In the genomic region with DNA sequence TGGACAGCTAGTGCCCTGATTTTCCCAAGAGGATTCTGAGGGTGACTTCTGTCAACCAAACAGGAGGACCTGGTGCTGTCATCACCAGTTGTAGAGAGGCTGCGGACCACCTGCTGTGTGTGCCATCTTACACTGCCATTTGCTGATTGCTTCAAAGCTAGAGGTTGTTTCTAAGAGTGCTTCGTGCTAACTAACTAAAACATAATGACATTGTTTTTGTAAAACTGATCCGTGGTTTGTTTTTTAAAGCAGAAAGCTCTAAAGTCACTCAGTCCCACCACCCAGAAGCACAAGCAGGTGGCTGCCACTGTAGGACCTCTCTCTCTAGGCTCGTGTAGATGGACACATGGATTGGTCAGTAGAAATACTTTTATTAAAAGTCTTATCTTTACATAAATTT, we compare ENCODE assay signal across 18 cellular contexts. TPM values are rescaled to one million over a fixed set of nuclear protein-coding genes. Genes with fewer than 3 reads are reported as not detected.
DNase-seq lines count a peak whose midpoint lies in the region; ATAC-seq lines count a peak whose summit lies in the region.
"Had no signal": no experiment of that assay in that cellular context is flagged by ENCODE, and none has a peak within 500 bp of the region (broad histone marks: within the 10 kb centered on the region; RNA-seq: fewer than 3 reads in every experiment).

No MANE protein-coding gene starts in this region.

- no peak for DNase-seq in CD4-positive, CD25-positive, alpha-beta regulatory T cell
- no peak for DNase-seq in central memory CD8-positive, alpha-beta T cell (ENCODE audit: low spot score in 2 of 2)
- DNase-seq in sciatic nerve (ENCODE audit: low spot score) (peak; percentile 28), NCI-H69 (lab: John Stamatoyannopoulos, UW) (no peak)
- DNase-seq in activated CD4-positive, alpha-beta memory T cell treated with anti-CD3 and anti-CD28 coated beads for 36 hours: no peak
- DNase-seq: CD8-positive, alpha-beta T cell; DND-41; HFFc6; KBM-7; NCI-H1092; NCI-H146; NCI-H2029; NCI-H524 treated with DMSO at 0.1 percent for 48 hours; SJCRH30 had no signal

- no peak overlapping the region for H3K4me3 ChIP-seq in BLaER1
- H3K4me3 ChIP-seq in CD4-positive, CD25-positive, alpha-beta regulatory T cell (ENCODE audit: low read depth, low read length): no peak overlapping the region
- H3K4me3 ChIP-seq: GM12878, SJCRH30 had no signal

- H3K4me3 Mint-ChIP-seq in CD4-positive, CD25-positive, alpha-beta regulatory T cell: peak overlapping the region in 1 of 4 donors; percentile 50
- H3K4me3 Mint-ChIP-seq in central memory CD8-positive, alpha-beta T cell: no peak overlapping the region
- H3K4me3 Mint-ChIP-seq in activated CD4-positive, alpha-beta memory T cell treated with anti-CD3 and anti-CD28 coated beads for 36 hours: no peak overlapping the region
- H3K4me3 Mint-ChIP-seq: HFFc6 had no signal

- no peaks in the 10 kb centered on the region for H3K27me3 ChIP-seq in BLaER1
- H3K27me3 ChIP-seq in CD4-positive, CD25-positive, alpha-beta regulatory T cell (ENCODE audit: control insufficient read depth, insufficient read depth, low read length): no peaks in the 10 kb centered on the region
- H3K27me3 ChIP-seq: SJCRH30 had no signal

- POLR2A ChIA-PET in activated CD4-positive, alpha-beta memory T cell treated with anti-CD3 and anti-CD28 coated beads for 36 hours (lab: Charles Lee): no interaction called here

- intact Hi-C loops in sciatic nerve (cut with DNase I): no loop called here
- intact Hi-C loops in activated CD4-positive, alpha-beta memory T cell treated with anti-CD3 and anti-CD28 coated beads for 36 hours (cut with micrococcal nuclease): no loop called here

- H3K4me1 ChIP-seq in BLaER1: peaks cover 100% of the 10 kb centered on the region
- peaks cover 85% of the 10 kb centered on the region for H3K4me1 ChIP-seq in CD4-positive, CD25-positive, alpha-beta regulatory T cell (ENCODE audit: control insufficient read depth, insufficient read depth, low read length, poor library complexity, severe bottlenecking)

- H3K9ac ChIP-seq in BLaER1: no peak overlapping the region; the same call in 1 of the 2 replicates

- no peak overlapping the region for H3K27ac ChIP-seq in BLaER1
- H3K27ac ChIP-seq in CD4-positive, CD25-positive, alpha-beta regulatory T cell (ENCODE audit: insufficient read depth, low read length, poor library complexity, severe bottlenecking): no peak overlapping the region
- H3K27ac ChIP-seq: SJCRH30 had no signal

- peak overlapping the region; percentile 88 for H3K4me2 ChIP-seq in BLaER1

- peaks cover 37% of the 10 kb centered on the region for H3K36me3 ChIP-seq in BLaER1
- H3K36me3 ChIP-seq in CD4-positive, CD25-positive, alpha-beta regulatory T cell (ENCODE audit: control insufficient read depth, insufficient read depth, low read length): peaks cover 18% of the 10 kb centered on the region
- H3K36me3 ChIP-seq: SJCRH30 had no signal

- peaks cover 18% of the 10 kb centered on the region for H3K36me3 Mint-ChIP-seq in CD4-positive, CD25-positive, alpha-beta regulatory T cell
- peaks cover 17% of the 10 kb centered on the region for H3K36me3 Mint-ChIP-seq in central memory CD8-positive, alpha-beta T cell (ENCODE audit: insufficient read depth)
- peaks cover 25% of the 10 kb centered on the region for H3K36me3 Mint-ChIP-seq in activated CD4-positive, alpha-beta memory T cell treated with anti-CD3 and anti-CD28 coated beads for 36 hours

- CTCF ChIA-PET in activated CD4-positive, alpha-beta memory T cell treated with anti-CD3 and anti-CD28 coated beads for 36 hours (lab: Charles Lee): no interaction called here

- no peaks in the 10 kb centered on the region for H3K27me3 Mint-ChIP-seq in CD4-positive, CD25-positive, alpha-beta regulatory T cell
- no peaks in the 10 kb centered on the region for H3K27me3 Mint-ChIP-seq in central memory CD8-positive, alpha-beta T cell
- no peaks in the 10 kb centered on the region for H3K27me3 Mint-ChIP-seq in activated CD4-positive, alpha-beta memory T cell treated with anti-CD3 and anti-CD28 coated beads for 36 hours

- no peaks in the 10 kb centered on the region for H3K9me3 ChIP-seq in BLaER1
- H3K9me3 ChIP-seq in CD4-positive, CD25-positive, alpha-beta regulatory T cell (ENCODE audit: control insufficient read depth in 2 of 2, low read length in 2 of 2): no peaks in the 10 kb centered on the region
- H3K9me3 ChIP-seq: SJCRH30 had no signal

- peaks cover 34 to 94% (median 76%) of the 10 kb centered on the region in 4 donors for H3K4me1 Mint-ChIP-seq in CD4-positive, CD25-positive, alpha-beta regulatory T cell
- peaks cover 87% of the 10 kb centered on the region for H3K4me1 Mint-ChIP-seq in central memory CD8-positive, alpha-beta T cell
- H3K4me1 Mint-ChIP-seq in activated CD4-positive, alpha-beta memory T cell treated with anti-CD3 and anti-CD28 coated beads for 36 hours (ENCODE audit: low read depth): peaks cover 92% of the 10 kb centered on the region

- no peaks in the 10 kb centered on the region for H3K9me3 Mint-ChIP-seq in CD4-positive, CD25-positive, alpha-beta regulatory T cell
- H3K9me3 Mint-ChIP-seq in central memory CD8-positive, alpha-beta T cell: no peaks in the 10 kb centered on the region
- H3K9me3 Mint-ChIP-seq in activated CD4-positive, alpha-beta memory T cell treated with anti-CD3 and anti-CD28 coated beads for 36 hours: no peaks in the 10 kb centered on the region
- H3K9me3 Mint-ChIP-seq: CD8-positive, alpha-beta T cell; HFFc6 had no signal

- H4K20me1 ChIP-seq in BLaER1: peaks cover 100% of the 10 kb centered on the region

- ATAC-seq in CD4-positive, CD25-positive, alpha-beta regulatory T cell (ENCODE audit: low read depth in 2 of 2): no peak
- ATAC-seq in central memory CD8-positive, alpha-beta T cell (replicated peaks; ENCODE audit: extremely low read depth, poor library complexity, severe bottlenecking): no peak
- no peak for ATAC-seq in sciatic nerve
- no peak for ATAC-seq in HG03342 (IDR thresholded peaks at IDR 0.05; ENCODE audit: unreplicated experiment)
- ATAC-seq: CD8-positive, alpha-beta T cell; GM12878; Panc1 had no signal

- H3K27ac Mint-ChIP-seq in CD4-positive, CD25-positive, alpha-beta regulatory T cell: peak overlapping the region in 2 of 3 donors; percentile 23 to 25
- H3K27ac Mint-ChIP-seq in central memory CD8-positive, alpha-beta T cell (ENCODE audit: low read depth): peak overlapping the region; percentile 46
- H3K27ac Mint-ChIP-seq in activated CD4-positive, alpha-beta memory T cell treated with anti-CD3 and anti-CD28 coated beads for 36 hours: no peak overlapping the region
- H3K27ac Mint-ChIP-seq: CD8-positive, alpha-beta T cell; HFFc6 had no signal

RNA-seq across cellular contexts. Expression of gene TENT4A, which starts 12.2 kb away (rescaled TPM):
- total RNA-seq in CD4-positive, CD25-positive, alpha-beta regulatory T cell: 66.5 TPM
- polyA plus RNA-seq in CD4-positive, CD25-positive, alpha-beta regulatory T cell: 1 to 10 TPM in 2 of 4 donors, under 1 TPM in 2; 0.74 to 3.2 (median 1.0) TPM
- total RNA-seq in sciatic nerve: 28.6 TPM
- 10 to 100 TPM; 26.6 to 29.2 TPM for total RNA-seq in activated CD4-positive, alpha-beta memory T cell treated with anti-CD3 and anti-CD28 coated beads for 36 hours
